ENCODE assay signal across 8 cellular contexts in genomic region chr1:67429528-67430357, GRCh38. TPM values are rescaled to one million over a fixed set of nuclear protein-coding genes. Genes with fewer than 3 reads are reported as not detected.
DNase-seq lines count a peak whose midpoint lies in the region; ATAC-seq and TF ChIP-seq lines count a peak whose summit lies in the region.

No MANE protein-coding gene starts in this region.

- peak overlapping the region; percentile 99 for H3K9ac ChIP-seq in BLaER1
- peak overlapping the region; percentile 87 for H3K9ac ChIP-seq in IMR-90 (ENCODE audit: low read depth, low read length)

- peaks cover 52% of the 10 kb centered on the region for H3K4me1 Mint-ChIP-seq in activated CD8-positive, alpha-beta T cell treated with anti-CD3 and anti-CD28 coated beads, Interleukin-2, amount 10 ng/mL, durations not matched to agents 7 days and 5 days (ENCODE audit: low read depth)
- peaks cover 68 to 69% of the 10 kb centered on the region in 2 donors for H3K4me1 Mint-ChIP-seq in natural killer cell

- H3K79me1 ChIP-seq in IMR-90 (ENCODE audit: low read depth in 1 of 2, low read length in 2 of 2): peaks cover 0 to 5% of the 10 kb centered on the region in 2 experiments; a peak in 1 of 4 replicates

- H3K36me3 ChIP-seq in BLaER1: peaks cover 42% of the 10 kb centered on the region
- peaks cover 9% of the 10 kb centered on the region for H3K36me3 ChIP-seq in IMR-90 (ENCODE audit: control insufficient read depth, insufficient read depth, low read length)
- no peaks in the 10 kb centered on the region for H3K36me3 ChIP-seq in esophagus (ENCODE audit: control insufficient read depth in 2 of 2, insufficient read depth in 2 of 2, low read length in 1 of 2)

- H3K4me3 Mint-ChIP-seq in activated CD8-positive, alpha-beta T cell treated with anti-CD3 and anti-CD28 coated beads, Interleukin-2, amount 10 ng/mL, durations not matched to agents 7 days and 5 days: peak overlapping the region; percentile 78
- peak overlapping the region; percentile 100 for H3K4me3 Mint-ChIP-seq in natural killer cell

- in situ Hi-C loops in IMR-90 (cut with MboI; ENCODE audit: low sequenced_read_pairs): no loop called here

- peak overlapping the region; percentile 65 for H2AK9ac ChIP-seq in IMR-90 (replicated peaks; ENCODE audit: low read depth, low read length, poor library complexity)

- no peaks in the 10 kb centered on the region for H3K27me3 ChIP-seq in BLaER1
- H3K27me3 ChIP-seq in IMR-90 (ENCODE audit: control insufficient read depth, insufficient read depth, low read length): no peaks in the 10 kb centered on the region
- H3K27me3 ChIP-seq in esophagus (ENCODE audit: control insufficient read depth in 1 of 2, insufficient read depth in 2 of 2, low read length in 2 of 2): no peaks in the 10 kb centered on the region

- peak overlapping the region; percentile 84 for H3K4ac ChIP-seq in IMR-90 (ENCODE audit: low read depth, low read length)

- peak overlapping the region; percentile 31 for H4K91ac ChIP-seq in IMR-90 (ENCODE audit: insufficient read depth, low read depth, low read length)

- peak overlapping the region; percentile 94 for H3K4me3 ChIP-seq in BLaER1
- H3K4me3 ChIP-seq in IMR-90 (ENCODE audit: insufficient read depth, low read depth, low read length): peak overlapping the region; percentile 99
- H3K4me3 ChIP-seq in esophagus (ENCODE audit: low read depth in 1 of 2, low read length in 2 of 2): peak overlapping the region; percentile 91 to 97

- no peak overlapping the region for H2BK120ac ChIP-seq in IMR-90 (ENCODE audit: low read depth, low read length)

- peak overlapping the region; percentile 91 for H3K4me2 ChIP-seq in BLaER1
- peak overlapping the region; percentile 81 for H3K4me2 ChIP-seq in IMR-90 (ENCODE audit: low read depth, low read length)

- peak overlapping the region; percentile 91 for H3K27ac Mint-ChIP-seq in activated CD8-positive, alpha-beta T cell treated with anti-CD3 and anti-CD28 coated beads, Interleukin-2, amount 10 ng/mL, durations not matched to agents 7 days and 5 days
- peak overlapping the region; percentile 99 to 100 for H3K27ac Mint-ChIP-seq in natural killer cell

- CTCF ChIA-PET in IMR-90 (lab: Yijun Ruan, JAX): interaction anchor here (0.7 kb wide), 1 partner anchor 83 kb away, joined by 3 read pairs; no protein-coding TSS in a partner anchor
- CTCF ChIA-PET in activated CD8-positive, alpha-beta T cell treated with anti-CD3 and anti-CD28 coated beads, Interleukin-2, amount 10 ng/mL, durations not matched to agents 7 days and 5 days (lab: Charles Lee): interaction anchor here (0.6 to 6.2 kb wide), 13 partner anchors 22 to 505 kb away, joined by 3 to 52 read pairs (median 4); partner anchors contain the start of genes DNAI4 and IL23R

- no peak overlapping the region for H2BK15ac ChIP-seq in IMR-90 (ENCODE audit: low read depth, low read length)

- no peak overlapping the region for H3K18ac ChIP-seq in IMR-90 (ENCODE audit: low read depth, low read length)

- TF ChIP-seq POLR2A in IMR-90 (IDR thresholded peaks at IDR 0.05; ENCODE audit: low read depth, low read length): no peak

- intact Hi-C loops in IMR-90 (cut with micrococcal nuclease) (loop anchor here (1.0 to 2.0 kb wide), 2 partner anchors 71 to 83 kb away; no protein-coding TSS in a partner anchor), natural killer cell (cut with micrococcal nuclease) (loop anchor here (1.0 to 10.0 kb wide), 6 partner anchors 96 to 495 kb away; partner anchors contain the start of gene GADD45A)

- no peak for TF ChIP-seq RAD21 in IMR-90 (IDR thresholded peaks at IDR 0.05; ENCODE audit: low read length)

- no peaks in the 10 kb centered on the region for H3K27me3 Mint-ChIP-seq in activated CD8-positive, alpha-beta T cell treated with anti-CD3 and anti-CD28 coated beads, Interleukin-2, amount 10 ng/mL, durations not matched to agents 7 days and 5 days (ENCODE audit: low read depth)
- H3K27me3 Mint-ChIP-seq in natural killer cell (ENCODE audit: low read depth in 2 of 2): peaks cover 0 to 2% of the 10 kb centered on the region in 2 donors

- H2BK5ac ChIP-seq in IMR-90 (ENCODE audit: low read depth, low read length, poor library complexity, severe bottlenecking): peak overlapping the region; percentile 71

- H3K9me3 Mint-ChIP-seq in activated CD8-positive, alpha-beta T cell treated with anti-CD3 and anti-CD28 coated beads, Interleukin-2, amount 10 ng/mL, durations not matched to agents 7 days and 5 days (ENCODE audit: insufficient read depth): no peaks in the 10 kb centered on the region
- no peaks in the 10 kb centered on the region for H3K9me3 Mint-ChIP-seq in natural killer cell

- peak overlapping the region; percentile 75 for H3K56ac ChIP-seq in IMR-90 (ENCODE audit: extremely low read depth, insufficient read depth, low read length)

- dilution Hi-C loops in IMR-90 (cut with HindIII; ENCODE audit: low sequenced_read_pairs, unreplicated experiment): no loop called here

- peak overlapping the region; percentile 89 for H2AK5ac ChIP-seq in IMR-90 (ENCODE audit: low read depth, low read length)

- peak overlapping the region; percentile 98 for H3K27ac ChIP-seq in BLaER1
- peak overlapping the region; percentile 81 for H3K27ac ChIP-seq in IMR-90 (ENCODE audit: insufficient read depth, low read length)
- H3K27ac ChIP-seq in esophagus (ENCODE audit: low read depth in 2 of 2, low read length in 1 of 2): peak overlapping the region; percentile 89 to 96
- peak overlapping the region; percentile 68 for H3K27ac ChIP-seq in substantia nigra (ENCODE audit: low read depth, low read length, poor library complexity, severe bottlenecking)

- H3K9me3 ChIP-seq in BLaER1 (no peaks in the 10 kb centered on the region), IMR-90 (ENCODE audit: control insufficient read depth, insufficient read depth, low read length) (no peaks in the 10 kb centered on the region), esophagus (ENCODE audit: control insufficient read depth in 2 of 2, insufficient read depth in 1 of 2, low read depth in 1 of 2, low read length in 1 of 2) (no peaks in the 10 kb centered on the region)

- H3K36me3 Mint-ChIP-seq in activated CD8-positive, alpha-beta T cell treated with anti-CD3 and anti-CD28 coated beads, Interleukin-2, amount 10 ng/mL, durations not matched to agents 7 days and 5 days (ENCODE audit: low read depth): peaks cover 50% of the 10 kb centered on the region
- H3K36me3 Mint-ChIP-seq in natural killer cell: peaks cover 9% of the 10 kb centered on the region

- ATAC-seq in GM21367 (IDR thresholded peaks at IDR 0.05; ENCODE audit: unreplicated experiment) (peak; percentile 0), IMR-90 (ENCODE audit: low read depth) (peak; percentile 13), natural killer cell (peak; percentile 0 to 4 (median 0)), GM18520 (IDR thresholded peaks at IDR 0.05; ENCODE audit: unreplicated experiment) (no peak)
- peak; percentile 18 for ATAC-seq in activated CD8-positive, alpha-beta T cell treated with anti-CD3 and anti-CD28 coated beads, Interleukin-2, amount 10 ng/mL, durations not matched to agents 7 days and 5 days

- no peak overlapping the region for H2BK20ac ChIP-seq in IMR-90 (ENCODE audit: low read depth, low read length)

- H3K4me1 ChIP-seq in BLaER1: peaks cover 61% of the 10 kb centered on the region
- H3K4me1 ChIP-seq in IMR-90 (ENCODE audit: control insufficient read depth, insufficient read depth, low read length): no peaks in the 10 kb centered on the region
- no peaks in the 10 kb centered on the region for H3K4me1 ChIP-seq in esophagus (ENCODE audit: control insufficient read depth in 2 of 2, insufficient read depth in 2 of 2, low read length in 1 of 2)

- H4K8ac ChIP-seq in IMR-90 (ENCODE audit: low read depth in 2 of 2, low read length in 2 of 2): peak overlapping the region; percentile 42 to 93; a peak in 3 of 4 replicates

- BruUV-seq in IMR-90 (replicated peaks; lab: Mats Ljungman, UMichigan): no TSS peak

- H3K23ac ChIP-seq in IMR-90 (ENCODE audit: low read depth, low read length): peak overlapping the region; percentile 69

- H4K20me1 ChIP-seq in BLaER1: peaks cover 53% of the 10 kb centered on the region
- peaks cover 41% of the 10 kb centered on the region for H4K20me1 ChIP-seq in IMR-90 (ENCODE audit: insufficient read depth, low read length)

- WGBS in IMR-90 (ENCODE audit: extremely low coverage in 2 of 2, insufficient read length in 1 of 2), 2 experiments: 0% methylated on average over 10 of the region's 69 CpGs; no CpG with 5 or more reads in 1 of the 2 experiments
- 0% methylated on average over 69 of the region's 69 CpGs for WGBS in esophagus, 2 donors

- POLR2A ChIA-PET in IMR-90 (lab: Charles Lee; ENCODE audit: unreplicated experiment): no interaction called here
- POLR2A ChIA-PET in activated CD8-positive, alpha-beta T cell treated with anti-CD3 and anti-CD28 coated beads, Interleukin-2, amount 10 ng/mL, durations not matched to agents 7 days and 5 days (lab: Charles Lee): interaction anchor here (0.6 to 2.8 kb wide), 18 partner anchors 10 to 407 kb away, joined by 3 to 13 read pairs (median 4); partner anchors contain the start of genes GADD45A, IL23R and SLC35D1

- H3K9me1 ChIP-seq in IMR-90 (ENCODE audit: insufficient read depth, low read length): no peaks in the 10 kb centered on the region; the same call in 1 of the 2 replicates

- H4K5ac ChIP-seq in IMR-90 (ENCODE audit: low read depth, low read length): 0 out of 2 replicates have a peak overlapping the region, but pooled peaks have one; percentile 22

- peak overlapping the region; percentile 99 for H2AFZ ChIP-seq in IMR-90 (replicated peaks; ENCODE audit: low read length, poor library complexity)

- TF ChIP-seq CTCF in IMR-90 (conservative IDR thresholded peaks at IDR 0.05; ENCODE audit: low read depth, low read length) (no peak), natural killer cell (IDR thresholded peaks at IDR 0.05) (no peak)

- H3K14ac ChIP-seq in IMR-90 (replicated peaks; ENCODE audit: low read depth, low read length): peak overlapping the region; percentile 75

- DNase-seq in IMR-90: no peak
- peak; percentile 47 for DNase-seq in activated CD8-positive, alpha-beta T cell treated with anti-CD3 and anti-CD28 coated beads, Interleukin-2, amount 10 ng/mL, durations not matched to agents 7 days and 5 days
- peak; percentile 36 for DNase-seq in natural killer cell
- DNase-seq in substantia nigra (lab: John Stamatoyannopoulos, UW): peak in 35 of 49 donors; percentile 19 to 70 (median 37)

TF ChIP-seq in IMR-90, 13 proteins besides CTCF, POLR2A, EP300 and RAD21:
- TF ChIP-seq CHD1 (IDR thresholded peaks at IDR 0.05; ENCODE audit: low read depth, low read length): 0 out of 2 replicates have a peak, but pooled peaks have one; percentile 6
- peak; percentile 85 for TF ChIP-seq MXI1 (IDR thresholded peaks at IDR 0.05; ENCODE audit: borderline replicate concordance, low read depth, low read length)
- TF ChIP-seq MAZ (IDR thresholded peaks at IDR 0.05; ENCODE audit: borderline replicate concordance, low read depth, low read length): no peak

RNA-seq across cellular contexts. Expression of gene SERBP1, which starts 0.5 kb away (rescaled TPM):
- total RNA-seq in IMR-90 (2012; rRNA removed): 94.1 and 240 TPM in 2 replicates
- 153 TPM in 2 replicates for polyA plus RNA-seq in IMR-90 (2012; rRNA removed)
- polyA plus RNA-seq in IMR-90 (2012; cell fraction: cytosol; rRNA removed): 65.9 and 68.8 TPM in 2 replicates
- polyA plus RNA-seq in IMR-90 (2012; cell fraction: nucleus; rRNA removed; ENCODE audit: low replicate concordance): 22.2 and 52.1 TPM in 2 replicates
- 100 to 1,000 TPM; 280 to 297 TPM for total RNA-seq in activated CD8-positive, alpha-beta T cell treated with anti-CD3 and anti-CD28 coated beads, Interleukin-2, amount 10 ng/mL, durations not matched to agents 7 days and 5 days
- polyA plus RNA-seq in esophagus: 100 to 1,000 TPM in 1 of 2 donors, 10 to 100 TPM in 1; 62.4 to 195 TPM
- 100 to 1,000 TPM; 137 to 183 (median 149) TPM for total RNA-seq in natural killer cell
